In the genomic region with DNA sequence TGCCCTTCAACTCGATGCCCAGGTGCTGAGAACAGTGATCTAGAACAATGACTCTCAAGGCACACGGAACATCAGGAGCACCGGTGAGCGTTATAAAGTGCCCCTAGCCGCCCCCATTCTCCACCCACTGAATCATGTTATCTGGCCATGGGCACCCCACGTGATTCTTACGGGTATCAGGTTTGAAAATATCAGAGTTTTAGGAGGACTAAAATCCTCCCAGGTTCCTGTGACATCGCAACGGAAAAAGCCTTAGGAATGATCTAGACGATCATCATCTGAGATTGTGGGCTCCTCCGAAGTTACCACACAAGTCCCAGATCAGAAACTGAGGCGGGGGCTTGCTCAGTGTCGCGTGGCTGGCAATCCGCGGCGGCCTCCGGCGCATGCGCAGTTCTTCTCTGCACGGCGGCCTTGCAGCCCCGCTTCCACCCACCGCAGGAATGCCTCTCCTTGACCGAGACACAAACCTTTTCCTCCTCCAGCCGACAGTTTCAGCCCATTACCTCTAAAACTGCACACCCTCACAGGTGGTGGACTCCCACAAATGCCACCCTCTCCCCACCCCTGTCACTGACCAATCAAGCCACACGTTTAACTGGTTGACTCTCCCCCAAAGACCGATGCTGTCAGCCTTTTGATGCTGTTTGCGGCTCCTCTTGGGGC, we compare ENCODE assay signal across 1 cellular context.
TF ChIP-seq lines count a peak whose summit lies in the region.

No MANE protein-coding gene starts in this region.

TF ChIP-seq in K562, 482 proteins besides CTCF, POLR2A, EP300 and RAD21 (continued from another document and continues in another):
- TF ChIP-seq, protein P1, sequence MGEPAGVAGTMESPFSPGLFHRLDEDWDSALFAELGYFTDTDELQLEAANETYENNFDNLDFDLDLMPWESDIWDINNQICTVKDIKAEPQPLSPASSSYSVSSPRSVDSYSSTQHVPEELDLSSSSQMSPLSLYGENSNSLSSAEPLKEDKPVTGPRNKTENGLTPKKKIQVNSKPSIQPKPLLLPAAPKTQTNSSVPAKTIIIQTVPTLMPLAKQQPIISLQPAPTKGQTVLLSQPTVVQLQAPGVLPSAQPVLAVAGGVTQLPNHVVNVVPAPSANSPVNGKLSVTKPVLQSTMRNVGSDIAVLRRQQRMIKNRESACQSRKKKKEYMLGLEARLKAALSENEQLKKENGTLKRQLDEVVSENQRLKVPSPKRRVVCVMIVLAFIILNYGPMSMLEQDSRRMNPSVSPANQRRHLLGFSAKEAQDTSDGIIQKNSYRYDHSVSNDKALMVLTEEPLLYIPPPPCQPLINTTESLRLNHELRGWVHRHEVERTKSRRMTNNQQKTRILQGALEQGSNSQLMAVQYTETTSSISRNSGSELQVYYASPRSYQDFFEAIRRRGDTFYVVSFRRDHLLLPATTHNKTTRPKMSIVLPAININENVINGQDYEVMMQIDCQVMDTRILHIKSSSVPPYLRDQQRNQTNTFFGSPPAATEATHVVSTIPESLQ (CRISPR knock-in tag; IDR thresholded peaks at IDR 0.05): no peak
- TF ChIP-seq CXXC5 (CRISPR knock-in tag; IDR thresholded peaks at IDR 0.05) (peak; percentile 49), PTTG1 (tag; IDR thresholded peaks at IDR 0.05; ENCODE audit: low read depth) (no peak), PRMT5 (CRISPR knock-in tag; IDR thresholded peaks at IDR 0.05) (no peak), ZSCAN32 (CRISPR knock-in tag; IDR thresholded peaks at IDR 0.05) (no peak), CC2D1A (IDR thresholded peaks at IDR 0.05) (no peak), ZNF436 (CRISPR knock-in tag; IDR thresholded peaks at IDR 0.05) (no peak), RCOR1 (IDR thresholded peaks at IDR 0.05; ENCODE audit: borderline replicate concordance in 1 of 2, low read depth in 2 of 2, low read length in 2 of 2) (no peak), POLR2AphosphoS5 (IDR thresholded peaks at IDR 0.05; ENCODE audit: control insufficient read depth, insufficient read depth, low read depth, low read length) (no peak), EWSR1 (IDR thresholded peaks at IDR 0.05; ENCODE audit: borderline replicate concordance, low read depth, partially characterized antibody) (no peak), RBM22 (IDR thresholded peaks at IDR 0.05; ENCODE audit: low read depth, low read length, poor library complexity, severe bottlenecking) (no peak), JUN (IDR thresholded peaks at IDR 0.05; ENCODE audit: borderline replicate concordance, low read depth, low read length) (no peak), JUN (CRISPR knock-in tag; IDR thresholded peaks at IDR 0.05; ENCODE audit: borderline replicate concordance) (no peak), SMARCA4 (IDR thresholded peaks at IDR 0.05) (no peak), ERF (CRISPR knock-in tag; IDR thresholded peaks at IDR 0.05) (peak; percentile 31; the same call in 1 of the 2 replicates), L3MBTL2 (IDR thresholded peaks at IDR 0.05) (peak; percentile 81), FOXM1 (IDR thresholded peaks at IDR 0.05; ENCODE audit: low read depth) (no peak), FOXM1 (CRISPR knock-in tag; IDR thresholded peaks at IDR 0.05; ENCODE audit: low read depth) (no peak), U2AF2 (optimal IDR thresholded peaks at IDR 0.05; ENCODE audit: low read depth, low read length) (no peak), SP2 (IDR thresholded peaks at IDR 0.05; ENCODE audit: extremely low read depth, low read depth, low read length, poor library complexity, severe bottlenecking) (no peak), MEIS2 (IDR thresholded peaks at IDR 0.05; ENCODE audit: partially characterized antibody) (peak; percentile 56), SRSF1 (IDR thresholded peaks at IDR 0.05; ENCODE audit: low read depth, low read length) (no peak)
- TF ChIP-seq, protein P2, sequence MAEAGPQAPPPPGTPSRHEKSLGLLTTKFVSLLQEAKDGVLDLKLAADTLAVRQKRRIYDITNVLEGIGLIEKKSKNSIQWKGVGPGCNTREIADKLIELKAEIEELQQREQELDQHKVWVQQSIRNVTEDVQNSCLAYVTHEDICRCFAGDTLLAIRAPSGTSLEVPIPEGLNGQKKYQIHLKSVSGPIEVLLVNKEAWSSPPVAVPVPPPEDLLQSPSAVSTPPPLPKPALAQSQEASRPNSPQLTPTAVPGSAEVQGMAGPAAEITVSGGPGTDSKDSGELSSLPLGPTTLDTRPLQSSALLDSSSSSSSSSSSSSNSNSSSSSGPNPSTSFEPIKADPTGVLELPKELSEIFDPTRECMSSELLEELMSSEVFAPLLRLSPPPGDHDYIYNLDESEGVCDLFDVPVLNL (CRISPR knock-in tag; IDR thresholded peaks at IDR 0.05; ENCODE audit: low read depth): no peak
- TF ChIP-seq, protein P3, sequence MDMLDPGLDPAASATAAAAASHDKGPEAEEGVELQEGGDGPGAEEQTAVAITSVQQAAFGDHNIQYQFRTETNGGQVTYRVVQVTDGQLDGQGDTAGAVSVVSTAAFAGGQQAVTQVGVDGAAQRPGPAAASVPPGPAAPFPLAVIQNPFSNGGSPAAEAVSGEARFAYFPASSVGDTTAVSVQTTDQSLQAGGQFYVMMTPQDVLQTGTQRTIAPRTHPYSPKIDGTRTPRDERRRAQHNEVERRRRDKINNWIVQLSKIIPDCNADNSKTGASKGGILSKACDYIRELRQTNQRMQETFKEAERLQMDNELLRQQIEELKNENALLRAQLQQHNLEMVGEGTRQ (CRISPR knock-in tag; IDR thresholded peaks at IDR 0.05): peak; percentile 43; the same call in 1 of the 2 replicates
- TF ChIP-seq, protein P4, sequence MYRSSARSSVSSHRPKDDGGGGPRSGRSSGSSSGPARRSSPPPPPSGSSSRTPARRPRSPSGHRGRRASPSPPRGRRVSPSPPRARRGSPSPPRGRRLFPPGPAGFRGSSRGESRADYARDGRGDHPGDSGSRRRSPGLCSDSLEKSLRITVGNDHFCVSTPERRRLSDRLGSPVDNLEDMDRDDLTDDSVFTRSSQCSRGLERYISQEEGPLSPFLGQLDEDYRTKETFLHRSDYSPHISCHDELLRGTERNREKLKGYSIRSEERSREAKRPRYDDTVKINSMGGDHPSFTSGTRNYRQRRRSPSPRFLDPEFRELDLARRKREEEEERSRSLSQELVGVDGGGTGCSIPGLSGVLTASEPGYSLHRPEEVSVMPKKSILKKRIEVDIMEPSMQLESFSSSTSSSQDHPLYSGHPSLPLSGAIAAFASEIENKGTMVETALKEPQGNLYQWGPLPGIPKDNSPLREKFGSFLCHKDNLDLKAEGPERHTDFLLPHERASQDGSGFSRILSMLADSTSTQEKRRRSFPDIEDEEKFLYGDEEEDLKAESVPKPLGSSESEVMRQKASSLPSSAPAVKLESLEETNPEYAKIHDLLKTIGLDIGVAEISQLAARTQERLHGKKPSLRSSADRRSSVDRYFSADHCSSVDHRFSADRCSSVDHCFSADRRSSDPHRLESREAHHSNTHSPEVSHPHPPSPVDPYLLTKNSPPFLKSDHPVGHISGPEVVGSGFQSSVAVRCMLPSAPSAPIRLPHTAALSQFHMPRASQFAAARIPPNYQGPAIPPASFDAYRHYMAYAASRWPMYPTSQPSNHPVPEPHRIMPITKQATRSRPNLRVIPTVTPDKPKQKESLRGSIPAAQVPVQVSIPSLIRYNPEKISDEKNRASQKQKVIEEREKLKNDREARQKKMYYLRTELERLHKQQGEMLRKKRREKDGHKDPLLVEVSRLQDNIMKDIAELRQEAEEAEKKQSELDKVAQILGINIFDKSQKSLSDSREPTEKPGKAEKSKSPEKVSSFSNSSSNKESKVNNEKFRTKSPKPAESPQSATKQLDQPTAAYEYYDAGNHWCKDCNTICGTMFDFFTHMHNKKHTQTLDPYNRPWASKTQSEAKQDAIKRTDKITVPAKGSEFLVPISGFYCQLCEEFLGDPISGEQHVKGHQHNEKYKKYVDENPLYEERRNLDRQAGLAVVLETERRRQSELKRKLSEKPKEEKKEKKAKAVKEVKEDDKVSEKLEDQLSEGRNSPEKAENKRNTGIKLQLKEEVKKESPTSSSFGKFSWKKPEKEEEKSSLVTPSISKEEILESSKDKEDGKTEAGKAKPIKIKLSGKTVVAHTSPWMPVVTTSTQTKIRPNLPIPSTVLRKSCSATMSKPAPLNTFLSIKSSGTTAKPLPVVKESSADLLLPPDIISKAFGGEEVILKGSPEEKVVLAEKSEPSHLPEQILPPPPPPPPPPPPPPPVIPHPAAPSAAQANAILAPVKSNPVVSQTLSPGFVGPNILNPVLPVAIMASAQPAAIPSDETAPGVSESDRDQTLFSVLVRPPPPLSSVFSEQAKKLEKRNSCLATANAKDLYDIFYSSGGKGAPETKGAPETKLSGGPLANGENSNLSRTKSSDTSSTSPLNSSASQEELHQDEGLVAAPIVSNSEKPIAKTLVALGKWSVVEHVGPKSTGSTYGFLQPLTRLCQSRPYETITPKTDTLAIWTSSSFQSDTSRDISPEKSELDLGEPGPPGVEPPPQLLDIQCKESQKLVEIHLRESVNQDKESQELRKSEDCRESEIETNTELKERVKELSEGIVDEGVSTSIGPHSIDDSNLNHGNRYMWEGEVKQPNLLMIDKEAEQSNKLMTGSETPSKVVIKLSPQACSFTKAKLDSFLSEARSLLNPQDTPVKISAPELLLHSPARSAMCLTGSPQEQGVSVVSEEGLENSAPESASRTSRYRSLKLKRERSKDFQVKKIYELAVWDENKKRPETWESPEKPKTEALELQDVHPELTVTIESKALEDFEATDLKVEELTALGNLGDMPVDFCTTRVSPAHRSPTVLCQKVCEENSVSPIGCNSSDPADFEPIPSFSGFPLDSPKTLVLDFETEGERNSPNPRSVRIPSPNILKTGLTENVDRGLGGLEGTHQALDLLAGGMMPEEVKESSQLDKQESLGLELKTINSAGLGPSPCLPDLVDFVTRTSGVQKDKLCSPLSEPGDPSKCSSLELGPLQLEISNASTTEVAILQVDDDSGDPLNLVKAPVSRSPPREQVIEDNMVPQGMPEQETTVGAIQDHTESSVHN (IDR thresholded peaks at IDR 0.05; ENCODE audit: borderline replicate concordance in 1 of 2, low read depth in 1 of 2): no peak
- TF ChIP-seq, protein P5, sequence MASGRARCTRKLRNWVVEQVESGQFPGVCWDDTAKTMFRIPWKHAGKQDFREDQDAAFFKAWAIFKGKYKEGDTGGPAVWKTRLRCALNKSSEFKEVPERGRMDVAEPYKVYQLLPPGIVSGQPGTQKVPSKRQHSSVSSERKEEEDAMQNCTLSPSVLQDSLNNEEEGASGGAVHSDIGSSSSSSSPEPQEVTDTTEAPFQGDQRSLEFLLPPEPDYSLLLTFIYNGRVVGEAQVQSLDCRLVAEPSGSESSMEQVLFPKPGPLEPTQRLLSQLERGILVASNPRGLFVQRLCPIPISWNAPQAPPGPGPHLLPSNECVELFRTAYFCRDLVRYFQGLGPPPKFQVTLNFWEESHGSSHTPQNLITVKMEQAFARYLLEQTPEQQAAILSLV (tag; IDR thresholded peaks at IDR 0.05): no peak
- TF ChIP-seq, protein P6, sequence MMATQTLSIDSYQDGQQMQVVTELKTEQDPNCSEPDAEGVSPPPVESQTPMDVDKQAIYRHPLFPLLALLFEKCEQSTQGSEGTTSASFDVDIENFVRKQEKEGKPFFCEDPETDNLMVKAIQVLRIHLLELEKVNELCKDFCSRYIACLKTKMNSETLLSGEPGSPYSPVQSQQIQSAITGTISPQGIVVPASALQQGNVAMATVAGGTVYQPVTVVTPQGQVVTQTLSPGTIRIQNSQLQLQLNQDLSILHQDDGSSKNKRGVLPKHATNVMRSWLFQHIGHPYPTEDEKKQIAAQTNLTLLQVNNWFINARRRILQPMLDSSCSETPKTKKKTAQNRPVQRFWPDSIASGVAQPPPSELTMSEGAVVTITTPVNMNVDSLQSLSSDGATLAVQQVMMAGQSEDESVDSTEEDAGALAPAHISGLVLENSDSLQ (IDR thresholded peaks at IDR 0.05): no peak
- TF ChIP-seq, protein P7, sequence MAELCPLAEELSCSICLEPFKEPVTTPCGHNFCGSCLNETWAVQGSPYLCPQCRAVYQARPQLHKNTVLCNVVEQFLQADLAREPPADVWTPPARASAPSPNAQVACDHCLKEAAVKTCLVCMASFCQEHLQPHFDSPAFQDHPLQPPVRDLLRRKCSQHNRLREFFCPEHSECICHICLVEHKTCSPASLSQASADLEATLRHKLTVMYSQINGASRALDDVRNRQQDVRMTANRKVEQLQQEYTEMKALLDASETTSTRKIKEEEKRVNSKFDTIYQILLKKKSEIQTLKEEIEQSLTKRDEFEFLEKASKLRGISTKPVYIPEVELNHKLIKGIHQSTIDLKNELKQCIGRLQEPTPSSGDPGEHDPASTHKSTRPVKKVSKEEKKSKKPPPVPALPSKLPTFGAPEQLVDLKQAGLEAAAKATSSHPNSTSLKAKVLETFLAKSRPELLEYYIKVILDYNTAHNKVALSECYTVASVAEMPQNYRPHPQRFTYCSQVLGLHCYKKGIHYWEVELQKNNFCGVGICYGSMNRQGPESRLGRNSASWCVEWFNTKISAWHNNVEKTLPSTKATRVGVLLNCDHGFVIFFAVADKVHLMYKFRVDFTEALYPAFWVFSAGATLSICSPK (IDR thresholded peaks at IDR 0.05; ENCODE audit: borderline replicate concordance): no peak
- TF ChIP-seq, protein P8, sequence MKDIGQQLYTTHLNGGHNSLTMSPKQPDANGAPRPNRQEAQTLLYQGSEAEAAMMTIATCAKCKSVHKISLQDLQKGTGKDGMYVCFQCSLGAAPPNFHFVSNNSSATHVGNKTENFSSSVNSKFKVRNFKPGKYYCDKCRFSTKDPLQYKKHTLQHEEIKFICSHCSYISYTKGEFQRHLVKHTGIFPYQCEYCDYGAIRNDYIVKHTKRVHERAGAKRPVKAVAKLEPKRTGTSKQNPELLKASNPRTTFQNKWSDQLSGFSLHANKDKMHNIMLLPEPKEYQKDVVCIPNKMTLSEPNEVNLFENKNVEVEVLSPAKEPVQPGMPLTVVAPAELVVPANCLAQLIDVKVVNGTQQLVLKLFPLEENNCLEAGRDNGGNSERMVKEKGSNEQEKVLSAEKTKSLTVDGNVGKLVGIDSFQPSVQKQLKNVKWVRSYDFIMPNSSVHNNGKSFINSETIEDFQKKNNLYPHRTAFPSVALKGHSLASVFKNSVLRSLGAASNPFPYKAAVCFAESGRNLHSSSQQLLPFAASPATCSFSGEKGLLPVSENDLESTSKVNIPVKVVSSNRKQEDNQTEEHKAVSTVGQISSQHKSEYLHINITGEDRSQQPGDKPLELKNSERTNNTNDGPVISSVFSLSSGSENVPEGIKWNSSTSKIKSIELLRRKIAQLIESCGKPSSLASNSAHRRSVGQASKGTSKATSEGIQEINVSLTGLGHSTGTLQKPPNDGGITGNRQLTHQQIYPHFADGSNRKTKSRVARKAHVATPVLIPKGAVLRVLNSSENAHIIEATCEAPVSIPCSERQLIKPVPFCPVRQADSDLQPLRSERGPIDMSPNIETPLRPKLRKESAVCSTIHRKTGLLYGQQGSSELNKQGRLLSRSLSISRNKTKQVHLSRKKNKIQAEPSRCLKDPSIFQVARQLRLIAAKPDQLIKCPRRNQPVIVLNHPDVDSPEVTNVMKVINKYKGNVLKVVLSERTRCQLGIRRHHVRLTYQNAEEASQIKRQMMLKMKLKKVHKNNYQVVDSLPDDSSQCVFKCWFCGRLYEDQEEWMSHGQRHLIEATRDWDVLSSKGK (CRISPR knock-in tag; IDR thresholded peaks at IDR 0.05): no peak
- TF ChIP-seq, protein P9, sequence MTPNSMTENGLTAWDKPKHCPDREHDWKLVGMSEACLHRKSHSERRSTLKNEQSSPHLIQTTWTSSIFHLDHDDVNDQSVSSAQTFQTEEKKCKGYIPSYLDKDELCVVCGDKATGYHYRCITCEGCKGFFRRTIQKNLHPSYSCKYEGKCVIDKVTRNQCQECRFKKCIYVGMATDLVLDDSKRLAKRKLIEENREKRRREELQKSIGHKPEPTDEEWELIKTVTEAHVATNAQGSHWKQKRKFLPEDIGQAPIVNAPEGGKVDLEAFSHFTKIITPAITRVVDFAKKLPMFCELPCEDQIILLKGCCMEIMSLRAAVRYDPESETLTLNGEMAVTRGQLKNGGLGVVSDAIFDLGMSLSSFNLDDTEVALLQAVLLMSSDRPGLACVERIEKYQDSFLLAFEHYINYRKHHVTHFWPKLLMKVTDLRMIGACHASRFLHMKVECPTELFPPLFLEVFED (CRISPR knock-in tag; conservative IDR thresholded peaks at IDR 0.05): no peak
